In genomic region chr17:34378664-34379101, GRCh38 we compare ENCODE assay signal across 9 cellular contexts. TPM values are rescaled to one million over a fixed set of nuclear protein-coding genes. Genes with fewer than 3 reads are reported as not detected.
DNase-seq lines count a peak whose midpoint lies in the region; ATAC-seq and TF ChIP-seq lines count a peak whose summit lies in the region.
"Had no signal": no experiment of that assay in that cellular context is flagged by ENCODE, and none has a peak within 500 bp of the region (broad histone marks: within the 10 kb centered on the region; RNA-seq: fewer than 3 reads in every experiment).

No MANE protein-coding gene starts in this region.

- peak overlapping the region; percentile 77 for H3K27ac Mint-ChIP-seq in T-helper 1 cell treated with Interleukin-12 subunit alpha and Interleukin-12 subunit beta and Interleukin-4 antibody, amounts not matched to agents 30 μg/mL and 1 μg/mL, for 36 hours
- no peak overlapping the region for H3K27ac Mint-ChIP-seq in MCF 10A (ENCODE audit: low read depth, unreplicated experiment)

- no peak overlapping the region for H3K4me3 ChIP-seq in PC-9

- H3K9me3 Mint-ChIP-seq in activated T-cell treated with anti-CD3 and anti-CD28 coated beads, Interleukin-2, amount 50 U/mL, for 4 hours = no peaks in the 10 kb centered on the region
- no peaks in the 10 kb centered on the region for H3K9me3 Mint-ChIP-seq in T-helper 1 cell treated with Interleukin-12 subunit alpha and Interleukin-12 subunit beta and Interleukin-4 antibody, amounts not matched to agents 30 μg/mL and 1 μg/mL, for 36 hours
- H3K9me3 Mint-ChIP-seq in MCF 10A (ENCODE audit: unreplicated experiment) = no peaks in the 10 kb centered on the region

- intact Hi-C loops in PC-9 (cut with micrococcal nuclease; ENCODE audit: unreplicated experiment) = no loop called here
- intact Hi-C loops in MCF 10A (cut with micrococcal nuclease) = no loop called here

- H4K20me1 ChIP-seq in PC-9 (ENCODE audit: insufficient read depth) = no peaks in the 10 kb centered on the region

- POLR2A ChIA-PET in PC-9 (lab: Charles Lee; ENCODE audit: unreplicated experiment) (no interaction called here), MCF 10A (lab: Yijun Ruan, JAX) (no interaction called here)

- peak in 1 of 2 donors; percentile 32 for ATAC-seq in activated T-cell treated with anti-CD3 and anti-CD28 coated beads, Interleukin-2, amount 50 U/mL, for 4 hours
- ATAC-seq in HG03064 (IDR thresholded peaks at IDR 0.05; ENCODE audit: low read depth, unreplicated experiment) = peak; percentile 76
- peak; percentile 42 for ATAC-seq in stimulated activated naive CD8-positive, alpha-beta T cell treated with anti-CD3 and anti-CD28 coated beads, Interleukin-15, Interleukin-2, amounts not matched to agents 100 U/mL and 50 U/mL, for 24 hours

- H3K79me2 ChIP-seq in PC-9 (ENCODE audit: low read depth) = no peaks in the 10 kb centered on the region

- H3K9me3 ChIP-seq in PC-9 (ENCODE audit: insufficient read depth, low read depth) = no peaks in the 10 kb centered on the region

- BruUV-seq in PC-9 (replicated peaks; lab: Mats Ljungman, UMichigan) (no TSS peak), MCF 10A (replicated peaks; lab: Mats Ljungman, UMichigan) (no TSS peak)

- peak overlapping the region; percentile 7 for H3K4me3 Mint-ChIP-seq in activated T-cell treated with anti-CD3 and anti-CD28 coated beads, Interleukin-2, amount 50 U/mL, for 4 hours
- peak overlapping the region; percentile 70 for H3K4me3 Mint-ChIP-seq in T-helper 1 cell treated with Interleukin-12 subunit alpha and Interleukin-12 subunit beta and Interleukin-4 antibody, amounts not matched to agents 30 μg/mL and 1 μg/mL, for 36 hours
- H3K4me3 Mint-ChIP-seq in MCF 10A (ENCODE audit: unreplicated experiment) = no peak overlapping the region

- no peak overlapping the region for H3K27ac ChIP-seq in PC-9
- H3K27ac ChIP-seq: C4-2B had no signal

- peaks cover 23% of the 10 kb centered on the region for H3K4me1 Mint-ChIP-seq in activated T-cell treated with anti-CD3 and anti-CD28 coated beads, Interleukin-2, amount 50 U/mL, for 4 hours (ENCODE audit: low read depth)
- peaks cover 58% of the 10 kb centered on the region for H3K4me1 Mint-ChIP-seq in T-helper 1 cell treated with Interleukin-12 subunit alpha and Interleukin-12 subunit beta and Interleukin-4 antibody, amounts not matched to agents 30 μg/mL and 1 μg/mL, for 36 hours (ENCODE audit: low read depth)
- no peaks in the 10 kb centered on the region for H3K4me1 Mint-ChIP-seq in MCF 10A (ENCODE audit: insufficient read depth, unreplicated experiment)

- no peak overlapping the region for H2AFZ ChIP-seq in PC-9

- no peaks in the 10 kb centered on the region for H3K36me3 ChIP-seq in PC-9 (ENCODE audit: low read depth)

- TF ChIP-seq CTCF in PC-9 (conservative IDR thresholded peaks at IDR 0.05) (no peak), MCF 10A (IDR thresholded peaks at IDR 0.05; ENCODE audit: unreplicated experiment) (no peak)

- no peaks in the 10 kb centered on the region for H3K36me3 Mint-ChIP-seq in activated T-cell treated with anti-CD3 and anti-CD28 coated beads, Interleukin-2, amount 50 U/mL, for 4 hours (ENCODE audit: insufficient read depth)
- H3K36me3 Mint-ChIP-seq in T-helper 1 cell treated with Interleukin-12 subunit alpha and Interleukin-12 subunit beta and Interleukin-4 antibody, amounts not matched to agents 30 μg/mL and 1 μg/mL, for 36 hours (ENCODE audit: low read depth) = no peaks in the 10 kb centered on the region
- H3K36me3 Mint-ChIP-seq in MCF 10A (ENCODE audit: insufficient read depth, unreplicated experiment) = no peaks in the 10 kb centered on the region

- H3K4me2 ChIP-seq in PC-9 = no peak overlapping the region

- no peak for DNase-seq in activated T-cell treated with anti-CD3 and anti-CD28 coated beads, Interleukin-2, amount 50 U/mL, for 4 hours
- DNase-seq in activated T-cell treated with anti-CD3 and anti-CD28 coated beads, Interleukin-2, amount 50 U/mL, for 48 hours = no peak
- peak; percentile 25 for DNase-seq in stimulated activated naive CD8-positive, alpha-beta T cell treated with anti-CD3 and anti-CD28 coated beads, Interleukin-15, Interleukin-2, amounts not matched to agents 100 U/mL and 50 U/mL, for 24 hours
- DNase-seq in NCI-H82 (lab: John Stamatoyannopoulos, UW) (no peak), PC-9 (no peak), MCF 10A (ENCODE audit: unreplicated experiment) (no peak)

- H3K9me2 ChIP-seq in PC-9 (ENCODE audit: insufficient read depth) = no peaks in the 10 kb centered on the region

- H3F3A ChIP-seq in PC-9 (ENCODE audit: insufficient read depth, low read depth) = no peaks in the 10 kb centered on the region

- no peaks in the 10 kb centered on the region for H3K4me1 ChIP-seq in PC-9 (replicated peaks; ENCODE audit: insufficient read depth)

- CTCF ChIA-PET in PC-9 (lab: Charles Lee) = no interaction called here
- CTCF ChIA-PET in MCF 10A (lab: Yijun Ruan, JAX) = interaction anchor here (1.5 to 1.7 kb wide), 2 partner anchors 17 to 601 kb away, joined by 3 to 8 read pairs; no protein-coding TSS in a partner anchor

- H3K27me3 Mint-ChIP-seq in activated T-cell treated with anti-CD3 and anti-CD28 coated beads, Interleukin-2, amount 50 U/mL, for 4 hours (ENCODE audit: low read depth) = peaks cover 22% of the 10 kb centered on the region
- H3K27me3 Mint-ChIP-seq in T-helper 1 cell treated with Interleukin-12 subunit alpha and Interleukin-12 subunit beta and Interleukin-4 antibody, amounts not matched to agents 30 μg/mL and 1 μg/mL, for 36 hours (ENCODE audit: low read depth) = peaks cover 11% of the 10 kb centered on the region
- no peaks in the 10 kb centered on the region for H3K27me3 Mint-ChIP-seq in MCF 10A (ENCODE audit: insufficient read depth, unreplicated experiment)

- H3K27me3 ChIP-seq in PC-9 (ENCODE audit: insufficient read depth, low read depth) = peaks cover 69% of the 10 kb centered on the region

RNA-seq across cellular contexts. Expression of gene CCL1, which starts 15.7 kb away (rescaled TPM):
- 10 to 100 TPM in 1 of 3 donors, 1 to 10 TPM in 2; 1.4 to 17.7 (median 3.6) TPM for total RNA-seq in activated T-cell treated with anti-CD3 and anti-CD28 coated beads, Interleukin-2, amount 50 U/mL, for 4 hours
- total RNA-seq in PC-9 (2021) = not detected in 2 replicates
- not detected in 2 replicates for total RNA-seq in MCF 10A (2022)

RNA-seq across cellular contexts. Expression of gene CCL13, which starts 22.4 kb away (rescaled TPM):
- not detected for total RNA-seq in activated T-cell treated with anti-CD3 and anti-CD28 coated beads, Interleukin-2, amount 50 U/mL, for 4 hours
- total RNA-seq in PC-9 (2021) (not detected in 2 replicates), MCF 10A (2022) (not detected in 2 replicates)

RNA-seq across cellular contexts. Expression of gene CCL8, which starts 59.4 kb away (rescaled TPM):
- total RNA-seq in activated T-cell treated with anti-CD3 and anti-CD28 coated beads, Interleukin-2, amount 50 U/mL, for 4 hours = not detected
- total RNA-seq in PC-9 (2021) (not detected in 2 replicates), MCF 10A (2022) (not detected in 2 replicates)
